10 cellular contexts compared by ENCODE assay signal in genomic region chr11:57680552-57680874, GRCh38. TPM values are rescaled to one million over a fixed set of nuclear protein-coding genes. Genes with fewer than 3 reads are reported as not detected.
DNase-seq lines count a peak whose midpoint lies in the region; ATAC-seq lines count a peak whose summit lies in the region.
"Had no signal": no experiment of that assay in that cellular context is flagged by ENCODE, and none has a peak within 500 bp of the region (broad histone marks: within the 10 kb centered on the region; RNA-seq: fewer than 3 reads in every experiment).

No MANE protein-coding gene starts in this region.

- no peak overlapping the region for H3K4me3 Mint-ChIP-seq in activated T-helper 2 cell treated with anti-CD3 and anti-CD28 coated beads, Interferon-gamma antibody, Interleukin-2, Interleukin-4, amounts not matched to agents 10 μg/mL and 5 μg/mL and 100 μg/mL, durations not matched to agents 14 hours and 24 hours and 36 hours (ENCODE audit: low read depth)

- DNase-seq in ELR (ENCODE audit: low read depth) (peak; percentile 62), HCEC 1CT (peak; percentile 18), left kidney (ENCODE audit: low read depth, low spot score) (peak; percentile 15), epidermal melanocyte (ENCODE audit: insufficient read length, low spot score) (no peak), NCI-H526 treated with DMSO at 0.1 percent for 48 hours (lab: John Stamatoyannopoulos, UW) (no peak), GDM1 (lab: John Stamatoyannopoulos, UW) (no peak)
- no peak for DNase-seq in activated T-helper 2 cell treated with anti-CD3 and anti-CD28 coated beads, Interferon-gamma antibody, Interleukin-2, Interleukin-4, amounts not matched to agents 10 μg/mL and 5 μg/mL and 100 μg/mL, durations not matched to agents 14 hours and 24 hours and 36 hours (ENCODE audit: low spot score)
- DNase-seq: stimulated activated CD4-positive, alpha-beta T cell treated with anti-CD3 and anti-CD28 coated beads, Interleukin-1b, Interleukin-23, amount 100 ng/mL, for 48 hours had no signal

- H3K9me3 Mint-ChIP-seq in activated T-helper 2 cell treated with anti-CD3 and anti-CD28 coated beads, Interferon-gamma antibody, Interleukin-2, Interleukin-4, amounts not matched to agents 10 μg/mL and 5 μg/mL and 100 μg/mL, durations not matched to agents 14 hours and 24 hours and 36 hours = no peaks in the 10 kb centered on the region
- H3K9me3 Mint-ChIP-seq: IgD-negative memory B cell had no signal

- no peaks in the 10 kb centered on the region for H3K27me3 Mint-ChIP-seq in activated T-helper 2 cell treated with anti-CD3 and anti-CD28 coated beads, Interferon-gamma antibody, Interleukin-2, Interleukin-4, amounts not matched to agents 10 μg/mL and 5 μg/mL and 100 μg/mL, durations not matched to agents 14 hours and 24 hours and 36 hours (ENCODE audit: low read depth)
- H3K27me3 Mint-ChIP-seq: IgD-negative memory B cell had no signal

- peaks cover 33% of the 10 kb centered on the region for H3K4me1 Mint-ChIP-seq in activated T-helper 2 cell treated with anti-CD3 and anti-CD28 coated beads, Interferon-gamma antibody, Interleukin-2, Interleukin-4, amounts not matched to agents 10 μg/mL and 5 μg/mL and 100 μg/mL, durations not matched to agents 14 hours and 24 hours and 36 hours (ENCODE audit: low read depth)

- no peak for ATAC-seq in GM18861 (IDR thresholded peaks at IDR 0.05; ENCODE audit: unreplicated experiment)

- peaks cover 69% of the 10 kb centered on the region for H3K36me3 Mint-ChIP-seq in activated T-helper 2 cell treated with anti-CD3 and anti-CD28 coated beads, Interferon-gamma antibody, Interleukin-2, Interleukin-4, amounts not matched to agents 10 μg/mL and 5 μg/mL and 100 μg/mL, durations not matched to agents 14 hours and 24 hours and 36 hours (ENCODE audit: low read depth)

- intact Hi-C loops in activated T-helper 2 cell treated with anti-CD3 and anti-CD28 coated beads, Interferon-gamma antibody, Interleukin-2, Interleukin-4, amounts not matched to agents 10 μg/mL and 5 μg/mL and 100 μg/mL, durations not matched to agents 14 hours and 24 hours and 36 hours (cut with micrococcal nuclease) = no loop called here

- peak overlapping the region; percentile 65 for H3K27ac Mint-ChIP-seq in activated T-helper 2 cell treated with anti-CD3 and anti-CD28 coated beads, Interferon-gamma antibody, Interleukin-2, Interleukin-4, amounts not matched to agents 10 μg/mL and 5 μg/mL and 100 μg/mL, durations not matched to agents 14 hours and 24 hours and 36 hours

RNA-seq across cellular contexts. Expression of gene ZDHHC5, which starts 12.6 kb away (rescaled TPM):
- total RNA-seq in activated T-helper 2 cell treated with anti-CD3 and anti-CD28 coated beads, Interferon-gamma antibody, Interleukin-2, Interleukin-4, amounts not matched to agents 10 μg/mL and 5 μg/mL and 100 μg/mL, durations not matched to agents 14 hours and 24 hours and 36 hours = 64.7 and 69.9 TPM in 2 replicates

RNA-seq across cellular contexts. Expression of gene CLP1, which starts 23.0 kb away (rescaled TPM):
- total RNA-seq in activated T-helper 2 cell treated with anti-CD3 and anti-CD28 coated beads, Interferon-gamma antibody, Interleukin-2, Interleukin-4, amounts not matched to agents 10 μg/mL and 5 μg/mL and 100 μg/mL, durations not matched to agents 14 hours and 24 hours and 36 hours = 17.7 and 19.9 TPM in 2 replicates

RNA-seq across cellular contexts. Expression of gene YPEL4, which starts 30.8 kb away (rescaled TPM):
- 0.37 and 0.64 TPM in 2 replicates for total RNA-seq in activated T-helper 2 cell treated with anti-CD3 and anti-CD28 coated beads, Interferon-gamma antibody, Interleukin-2, Interleukin-4, amounts not matched to agents 10 μg/mL and 5 μg/mL and 100 μg/mL, durations not matched to agents 14 hours and 24 hours and 36 hours

RNA-seq across cellular contexts. Expression of gene MED19, which starts 31.5 kb away (rescaled TPM):
- 13.0 and 14.1 TPM in 2 replicates for total RNA-seq in activated T-helper 2 cell treated with anti-CD3 and anti-CD28 coated beads, Interferon-gamma antibody, Interleukin-2, Interleukin-4, amounts not matched to agents 10 μg/mL and 5 μg/mL and 100 μg/mL, durations not matched to agents 14 hours and 24 hours and 36 hours

RNA-seq across cellular contexts. Expression of gene TMX2, which starts 31.9 kb away (rescaled TPM):
- total RNA-seq in activated T-helper 2 cell treated with anti-CD3 and anti-CD28 coated beads, Interferon-gamma antibody, Interleukin-2, Interleukin-4, amounts not matched to agents 10 μg/mL and 5 μg/mL and 100 μg/mL, durations not matched to agents 14 hours and 24 hours and 36 hours = 74.6 and 80.0 TPM in 2 replicates

Comparison
In these comparisons a context has a peak if more than half of its experiments do, and no peak if none do; other contexts are left out.
1. DNase-seq: peak in ELR (single experiment), HCEC 1CT (single experiment) and left kidney (single experiment); none in activated T-helper 2 cell treated with anti-CD3 and anti-CD28 coated beads, Interferon-gamma antibody, Interleukin-2, Interleukin-4, amounts not matched to agents 10 μg/mL and 5 μg/mL and 100 μg/mL, durations not matched to agents 14 hours and 24 hours and 36 hours (single experiment), epidermal melanocyte (single experiment), NCI-H526 treated with DMSO at 0.1 percent for 48 hours (single experiment) and GDM1 (single experiment).